ENCODE assay signal across 30 cellular contexts in genomic region chr3:57038466-57039164, GRCh38. TPM values are rescaled to one million over a fixed set of nuclear protein-coding genes. Genes with fewer than 3 reads are reported as not detected.
"Had no signal": no experiment of that assay in that cellular context is flagged by ENCODE, and none has a peak within 500 bp of the region (broad histone marks: within the 10 kb centered on the region; RNA-seq: fewer than 3 reads in every experiment).

No MANE protein-coding gene starts in this region.

- H3K27ac ChIP-seq: breast epithelium, skin epidermis, suprapubic skin, tibial nerve had no signal

- H3K9me3 Mint-ChIP-seq: activated CD4-positive, alpha-beta T cell treated with anti-CD3 and anti-CD28 coated beads, Interleukin-2, amount 10 ng/mL, durations not matched to agents 7 days and 5 days; activated T-helper 17 cell treated with anti-CD3 and anti-CD28 coated beads, Interleukin-2, amount 50 U/mL, for 72 hours; central memory CD8-positive, alpha-beta T cell; dendritic cell treated with granulocyte-macrophage colony-stimulating factor and Interleukin-4, amounts not matched to agents 40 ng/mL and 50 ng/mL, for 4 days; endodermal cell; natural killer cell treated with Interleukin-12 subunit alpha and Interleukin-12 subunit beta and Interleukin-15 and Interleukin-18, amount 100 ng/mL, for 72 hours; stimulated activated memory B cell treated with anti-CD40 and anti-IgM and Interleukin-4, amounts not matched to agents 10 μg/mL and 1 μg/mL and 100 μg/mL, for 72 hours; T-helper 2 cell treated with Interferon-gamma antibody and Interleukin-4, amounts not matched to agents 5 μg/mL and 100 μg/mL, for 36 hours had no signal

- DNase-seq: activated CD4-positive, alpha-beta T cell treated with anti-CD3 and anti-CD28 coated beads, Interleukin-2, amount 10 ng/mL, durations not matched to agents 7 days and 5 days; activated CD8-positive, alpha-beta memory T cell treated with anti-CD3 and anti-CD28 coated beads, Interleukin-2, amount 50 U/mL, for 4 hours; activated gamma-delta T cell treated with Interleukin-2 at 50 U/mL for 16 hours; activated naive CD4-positive, alpha-beta T cell treated with anti-CD3 and anti-CD28 coated beads, Interleukin-2, amount 50 U/mL, for 16 hours; activated T-cell treated with anti-CD3 and anti-CD28 coated beads, Interleukin-2, amount 50 U/mL, for 1 hour; endodermal cell; foreskin fibroblast; head of caudate nucleus; hippocampal formation; left cardiac atrium; left ventricle myocardium superior; mucosa of descending colon; stimulated activated CD4-positive, alpha-beta T cell treated with anti-CD3 and anti-CD28 coated beads, Interleukin-4, amount 100 ng/mL, for 24 hours; T-helper 1 cell had no signal

- ATAC-seq: activated T-helper 17 cell treated with anti-CD3 and anti-CD28 coated beads, Interleukin-2, amount 50 U/mL, for 72 hours; esophagus mucosa; left cardiac atrium; left ventricle myocardium superior; mucosa of descending colon; sciatic nerve; stimulated activated memory B cell treated with anti-CD40 and anti-IgM and Interleukin-4, amounts not matched to agents 10 μg/mL and 1 μg/mL and 100 μg/mL, for 72 hours had no signal

- H3K4me1 Mint-ChIP-seq: activated CD4-positive, alpha-beta T cell treated with anti-CD3 and anti-CD28 coated beads, Interleukin-2, amount 10 ng/mL, durations not matched to agents 7 days and 5 days; activated T-helper 17 cell treated with anti-CD3 and anti-CD28 coated beads, Interleukin-2, amount 50 U/mL, for 72 hours; central memory CD8-positive, alpha-beta T cell; stimulated activated memory B cell treated with anti-CD40 and anti-IgM and Interleukin-4, amounts not matched to agents 10 μg/mL and 1 μg/mL and 100 μg/mL, for 72 hours had no signal

- H3K4me3 ChIP-seq: breast epithelium, mucosa of descending colon, skin epidermis, suprapubic skin, tibial nerve had no signal

- H3K27ac Mint-ChIP-seq: activated CD4-positive, alpha-beta T cell treated with anti-CD3 and anti-CD28 coated beads, Interleukin-2, amount 10 ng/mL, durations not matched to agents 7 days and 5 days; activated T-helper 17 cell treated with anti-CD3 and anti-CD28 coated beads, Interleukin-2, amount 50 U/mL, for 72 hours; dendritic cell treated with granulocyte-macrophage colony-stimulating factor and Interleukin-4, amounts not matched to agents 40 ng/mL and 50 ng/mL, for 4 days; endodermal cell; natural killer cell treated with Interleukin-12 subunit alpha and Interleukin-12 subunit beta and Interleukin-15 and Interleukin-18, amount 100 ng/mL, for 72 hours; stimulated activated memory B cell treated with anti-CD40 and anti-IgM and Interleukin-4, amounts not matched to agents 10 μg/mL and 1 μg/mL and 100 μg/mL, for 72 hours; T-helper 2 cell treated with Interferon-gamma antibody and Interleukin-4, amounts not matched to agents 5 μg/mL and 100 μg/mL, for 36 hours had no signal

- H3K9me3 ChIP-seq: breast epithelium, mucosa of descending colon, suprapubic skin, tibial nerve had no signal

- H3K36me3 Mint-ChIP-seq: natural killer cell treated with Interleukin-12 subunit alpha and Interleukin-12 subunit beta and Interleukin-15 and Interleukin-18, amount 100 ng/mL, for 72 hours; stimulated activated memory B cell treated with anti-CD40 and anti-IgM and Interleukin-4, amounts not matched to agents 10 μg/mL and 1 μg/mL and 100 μg/mL, for 72 hours had no signal

- H3K36me3 ChIP-seq: breast epithelium, tibial nerve had no signal

- H3K4me3 Mint-ChIP-seq: activated CD4-positive, alpha-beta T cell treated with anti-CD3 and anti-CD28 coated beads, Interleukin-2, amount 10 ng/mL, durations not matched to agents 7 days and 5 days; activated T-helper 17 cell treated with anti-CD3 and anti-CD28 coated beads, Interleukin-2, amount 50 U/mL, for 72 hours; central memory CD8-positive, alpha-beta T cell; dendritic cell treated with granulocyte-macrophage colony-stimulating factor and Interleukin-4, amounts not matched to agents 40 ng/mL and 50 ng/mL, for 4 days; endodermal cell; natural killer cell treated with Interleukin-12 subunit alpha and Interleukin-12 subunit beta and Interleukin-15 and Interleukin-18, amount 100 ng/mL, for 72 hours; stimulated activated memory B cell treated with anti-CD40 and anti-IgM and Interleukin-4, amounts not matched to agents 10 μg/mL and 1 μg/mL and 100 μg/mL, for 72 hours; T-helper 2 cell treated with Interferon-gamma antibody and Interleukin-4, amounts not matched to agents 5 μg/mL and 100 μg/mL, for 36 hours had no signal

- H3K4me1 ChIP-seq: breast epithelium, tibial nerve had no signal

RNA-seq across cellular contexts. Expression of gene SPATA12, which starts 21.8 kb away (rescaled TPM):
- total RNA-seq: activated CD4-positive, alpha-beta T cell treated with anti-CD3 and anti-CD28 coated beads, Interleukin-2, amount 10 ng/mL, durations not matched to agents 7 days and 5 days; activated T-helper 17 cell treated with anti-CD3 and anti-CD28 coated beads, Interleukin-2, amount 50 U/mL, for 72 hours; endodermal cell; esophagus mucosa; left cardiac atrium; left ventricle myocardium superior; lung microvascular endothelial cell; mesenteric fat pad; natural killer cell treated with Interleukin-12 subunit alpha and Interleukin-12 subunit beta and Interleukin-15 and Interleukin-18, amount 100 ng/mL, for 72 hours; omental fat pad; sciatic nerve; suprapubic skin; tibial nerve; urinary bladder had no signal
